Comparison of ENCODE assay signal across 16 cellular contexts in the genomic region with DNA sequence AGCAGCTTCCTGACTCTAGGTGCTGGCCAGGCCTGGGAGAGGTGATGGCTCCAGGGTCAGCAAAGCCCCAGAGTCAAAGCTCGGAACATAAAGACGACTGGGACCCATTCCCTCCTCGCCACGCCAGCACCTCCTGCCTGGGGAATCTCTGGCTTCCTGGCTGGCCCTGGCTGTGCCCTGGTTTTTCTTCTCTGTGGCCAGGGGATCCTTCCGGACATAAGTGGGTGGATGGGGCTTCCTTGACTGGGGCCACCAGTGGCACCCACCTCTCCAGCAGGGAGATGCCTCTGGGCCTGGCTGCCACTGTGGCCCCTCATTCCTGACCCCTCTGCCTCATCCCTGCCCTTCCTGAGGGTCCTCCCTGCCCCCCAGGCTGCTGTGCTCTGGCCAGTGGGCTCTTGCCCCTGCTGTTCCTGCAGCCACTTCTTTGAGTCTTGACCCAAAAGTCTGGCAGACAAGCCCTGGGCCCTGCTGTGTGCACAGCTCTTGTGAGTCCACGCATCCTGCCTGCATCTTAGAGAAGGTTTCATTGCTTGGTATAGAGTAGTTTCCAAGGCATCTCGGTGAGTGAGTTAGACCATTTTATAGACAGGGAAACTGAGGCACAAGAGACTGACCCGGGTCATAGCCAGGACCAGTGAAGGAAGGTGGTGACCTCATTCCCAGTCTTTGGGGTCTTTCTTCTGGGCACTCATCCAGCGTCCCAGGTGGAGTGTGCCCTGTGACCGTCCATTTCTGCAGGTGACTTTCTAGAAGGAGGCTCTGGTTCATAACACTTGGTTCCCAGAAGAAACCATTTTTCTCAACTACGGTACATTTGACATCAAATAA. TPM values are rescaled to one million over a fixed set of nuclear protein-coding genes. Genes with fewer than 3 reads are reported as not detected.
DNase-seq lines count a peak whose midpoint lies in the region; ATAC-seq and TF ChIP-seq lines count a peak whose summit lies in the region.
"Had no signal": no experiment of that assay in that cellular context is flagged by ENCODE, and none has a peak within 500 bp of the region (broad histone marks: within the 10 kb centered on the region; RNA-seq: fewer than 3 reads in every experiment).

No MANE protein-coding gene starts in this region.

- H3K36me3 ChIP-seq in mesenchymal stem cell (ENCODE audit: control insufficient read depth in 1 of 2, insufficient read depth in 2 of 2, low read depth in 1 of 2, low read length in 2 of 2) (no peaks in the 10 kb centered on the region), tibial artery (no peaks in the 10 kb centered on the region)
- H3K36me3 ChIP-seq: stomach had no signal

- CTCF ChIA-PET in activated CD8-positive, alpha-beta memory T cell treated with anti-CD3 and anti-CD28 coated beads, Interleukin-2, amount 10 ng/mL, durations not matched to agents 7 days and 5 days (lab: Charles Lee) = no interaction called here

- no peak overlapping the region for H3K4me2 ChIP-seq in mesenchymal stem cell (ENCODE audit: low read length, poor library complexity, severe bottlenecking)

- peaks cover 20% of the 10 kb centered on the region for H3K4me1 Mint-ChIP-seq in activated CD8-positive, alpha-beta memory T cell treated with anti-CD3 and anti-CD28 coated beads, Interleukin-2, amount 10 ng/mL, durations not matched to agents 7 days and 5 days

- WGBS in mesenchymal stem cell = 90% methylated on average over 10 of the region's 11 CpGs

- no peak overlapping the region for H2BK120ac ChIP-seq in mesenchymal stem cell (ENCODE audit: low read depth, low read length)

- no peak overlapping the region for H3K23ac ChIP-seq in mesenchymal stem cell (ENCODE audit: low read length in 2 of 2)

- H4K91ac ChIP-seq in mesenchymal stem cell (ENCODE audit: low read length) = no peak overlapping the region

- no peak overlapping the region for H3K14ac ChIP-seq in mesenchymal stem cell (ENCODE audit: low read length in 2 of 2)

- H3K4ac ChIP-seq in mesenchymal stem cell (ENCODE audit: low read depth in 1 of 2, low read length in 2 of 2) = no peak overlapping the region

- intact Hi-C loops in tibial artery (cut with DNase I; ENCODE audit: low total_unique reads) = no loop called here

- no peak overlapping the region for H2BK12ac ChIP-seq in mesenchymal stem cell (ENCODE audit: low read length in 2 of 2)

- peak overlapping the region; percentile 39 for H3K9ac ChIP-seq in mesenchymal stem cell (ENCODE audit: low read length)

- H3K27ac ChIP-seq in mesenchymal stem cell (ENCODE audit: low read length, poor library complexity, severe bottlenecking) (no peak overlapping the region), tibial artery (peak overlapping the region; percentile 10 to 58)

- H3K79me1 ChIP-seq in mesenchymal stem cell (replicated peaks; ENCODE audit: low read length, poor library complexity, severe bottlenecking) = no peaks in the 10 kb centered on the region

- H3K4me3 ChIP-seq in mesenchymal stem cell (ENCODE audit: insufficient read depth in 1 of 2, low read depth in 1 of 2, low read length in 2 of 2) = no peak overlapping the region
- H3K4me3 ChIP-seq in tibial artery = no peak overlapping the region
- H3K4me3 ChIP-seq: stomach had no signal

- H2BK15ac ChIP-seq in mesenchymal stem cell (ENCODE audit: low read depth, poor library complexity, severe bottlenecking) = no peak overlapping the region

- no peaks in the 10 kb centered on the region for H3K36me3 Mint-ChIP-seq in activated CD8-positive, alpha-beta memory T cell treated with anti-CD3 and anti-CD28 coated beads, Interleukin-2, amount 10 ng/mL, durations not matched to agents 7 days and 5 days
- H3K36me3 Mint-ChIP-seq: T-cell had no signal

- H3K27me3 Mint-ChIP-seq in activated CD8-positive, alpha-beta memory T cell treated with anti-CD3 and anti-CD28 coated beads, Interleukin-2, amount 10 ng/mL, durations not matched to agents 7 days and 5 days = no peaks in the 10 kb centered on the region
- H3K27me3 Mint-ChIP-seq: T-cell had no signal

- H3K4me1 ChIP-seq in mesenchymal stem cell (ENCODE audit: control insufficient read depth, insufficient read depth, low read depth, low read length) = peaks cover 12% of the 10 kb centered on the region
- peaks cover 0 to 25% (median 8%) of the 10 kb centered on the region in 4 donors for H3K4me1 ChIP-seq in tibial artery

- H2BK5ac ChIP-seq in mesenchymal stem cell (ENCODE audit: low read depth, low read length, poor library complexity, severe bottlenecking) = no peak overlapping the region

- ATAC-seq in activated CD8-positive, alpha-beta memory T cell treated with anti-CD3 and anti-CD28 coated beads, Interleukin-2, amount 10 ng/mL, durations not matched to agents 7 days and 5 days = no peak
- no peak for ATAC-seq in GM18502 (IDR thresholded peaks at IDR 0.05; ENCODE audit: poor library complexity, unreplicated experiment)
- ATAC-seq: right cardiac atrium, T-cell had no signal

- H3K18ac ChIP-seq in mesenchymal stem cell (ENCODE audit: low read depth in 1 of 2, low read length in 2 of 2) = no peak overlapping the region

- no peaks in the 10 kb centered on the region for H3K27me3 ChIP-seq in mesenchymal stem cell (ENCODE audit: control insufficient read depth in 1 of 2, insufficient read depth in 1 of 2, low read length in 2 of 2)
- H3K27me3 ChIP-seq in tibial artery = no peaks in the 10 kb centered on the region
- H3K27me3 ChIP-seq: stomach had no signal

- no peak for TF ChIP-seq CTCF in tibial artery (IDR thresholded peaks at IDR 0.05)

- no peak overlapping the region for H2AK5ac ChIP-seq in mesenchymal stem cell (ENCODE audit: low read length, severe bottlenecking)

- no peak overlapping the region for H3K4me3 Mint-ChIP-seq in activated CD8-positive, alpha-beta memory T cell treated with anti-CD3 and anti-CD28 coated beads, Interleukin-2, amount 10 ng/mL, durations not matched to agents 7 days and 5 days
- H3K4me3 Mint-ChIP-seq: T-cell had no signal

- H2AFZ ChIP-seq in mesenchymal stem cell (ENCODE audit: low read depth, low read length) = no peak overlapping the region

- H3K27ac Mint-ChIP-seq in activated CD8-positive, alpha-beta memory T cell treated with anti-CD3 and anti-CD28 coated beads, Interleukin-2, amount 10 ng/mL, durations not matched to agents 7 days and 5 days = no peak overlapping the region
- H3K27ac Mint-ChIP-seq: T-cell had no signal

- peak; percentile 47 for DNase-seq in activated CD8-positive, alpha-beta memory T cell treated with anti-CD3 and anti-CD28 coated beads for 24 hours
- DNase-seq in activated CD8-positive, alpha-beta memory T cell treated with anti-CD3 and anti-CD28 coated beads, Interleukin-2, amount 50 U/mL, for 4 hours = no peak
- peak; percentile 33 for DNase-seq in activated CD8-positive, alpha-beta memory T cell treated with anti-CD3 and anti-CD28 coated beads, Interleukin-2, amount 10 ng/mL, durations not matched to agents 7 days and 5 days
- DNase-seq in mesenchymal stem cell (no peak), tibial artery (peak in 1 of 2 donors; percentile 56), NCI-H128 (lab: John Stamatoyannopoulos, UW; ENCODE audit: unreplicated experiment) (no peak)
- no peak for DNase-seq in stimulated activated naive CD4-positive, alpha-beta T cell (lab: John Stamatoyannopoulos, UW)
- DNase-seq: activated CD4-positive, alpha-beta T cell treated with anti-CD3 and anti-CD28 coated beads, Interleukin-2, amount 50 U/mL, for 48 hours; DMS 273 treated with DMSO at 0.1 percent for 48 hours; NCI-H1092; NCI-H510A treated with DMSO at 0.1 percent for 48 hours; SHP77 treated with DMSO at 0.1 percent for 48 hours; stomach had no signal

- no peaks in the 10 kb centered on the region for H3K9me3 Mint-ChIP-seq in activated CD8-positive, alpha-beta memory T cell treated with anti-CD3 and anti-CD28 coated beads, Interleukin-2, amount 10 ng/mL, durations not matched to agents 7 days and 5 days (ENCODE audit: low read depth)
- H3K9me3 Mint-ChIP-seq: T-cell had no signal

- H4K8ac ChIP-seq in mesenchymal stem cell (ENCODE audit: low read length) = no peak overlapping the region

- no peaks in the 10 kb centered on the region for H3K9me3 ChIP-seq in mesenchymal stem cell (ENCODE audit: control insufficient read depth, low read length)
- H3K9me3 ChIP-seq in tibial artery = no peaks in the 10 kb centered on the region
- H3K9me3 ChIP-seq: stomach had no signal

RNA-seq across cellular contexts. Expression of a gene that starts 17.3 kb away (rescaled TPM):
- total RNA-seq in activated CD8-positive, alpha-beta memory T cell treated with anti-CD3 and anti-CD28 coated beads, Interleukin-2, amount 10 ng/mL, durations not matched to agents 7 days and 5 days = 10 to 100 TPM; 83.8 to 85.3 TPM
- 32.9 TPM for polyA plus RNA-seq in mesenchymal stem cell (2013, experiment 1 of 2)
- polyA plus RNA-seq in mesenchymal stem cell (2013, experiment 2 of 2) = 33.5 TPM

Comparison
In these comparisons a context has a peak if more than half of its experiments do, and no peak if none do; other contexts are left out.
1. DNase-seq: peak in activated CD8-positive, alpha-beta memory T cell treated with anti-CD3 and anti-CD28 coated beads for 24 hours (single experiment) and activated CD8-positive, alpha-beta memory T cell treated with anti-CD3 and anti-CD28 coated beads, Interleukin-2, amount 10 ng/mL, durations not matched to agents 7 days and 5 days (single experiment); none in activated CD8-positive, alpha-beta memory T cell treated with anti-CD3 and anti-CD28 coated beads, Interleukin-2, amount 50 U/mL, for 4 hours (single experiment), mesenchymal stem cell (single experiment), stimulated activated naive CD4-positive, alpha-beta T cell (0 of 6) and NCI-H128 (single experiment).